8 cellular contexts compared by ENCODE assay signal in genomic region chr9:136808781-136809158, GRCh38. TPM values are rescaled to one million over a fixed set of nuclear protein-coding genes. Genes with fewer than 3 reads are reported as not detected.
DNase-seq lines count a peak whose midpoint lies in the region; ATAC-seq and TF ChIP-seq lines count a peak whose summit lies in the region.

No MANE protein-coding gene starts in this region.

- in situ Hi-C loops in ACHN (cut with HindIII; ENCODE audit: low pct_ligation_motif_present, low pct_unique_long_range_greater_than_20kb, low sequenced_read_pairs) = no loop called here

- POLR2A ChIA-PET in HEK293T (lab: Yijun Ruan, JAX) = interaction anchor here (0.9 to 2.1 kb wide), 5 partner anchors 8 to 82 kb away, joined by 3 to 10 read pairs (median 3); partner anchors contain the start of gene CCDC183

- peak overlapping the region; percentile 12 for H3K27ac ChIP-seq in iPS-20b (ENCODE audit: low read length)
- H3K27ac ChIP-seq in subcutaneous abdominal adipose tissue (ENCODE audit: low read depth, low read length) = no peak overlapping the region

- H3K27ac Mint-ChIP-seq in activated naive CD4-positive, alpha-beta T cell treated with anti-CD3 and anti-CD28 coated beads, Interleukin-2, amount 50 U/mL, for 72 hours = peak overlapping the region; percentile 23 to 65

- H3K9ac ChIP-seq in iPS-20b (ENCODE audit: low read depth, low read length) = peak overlapping the region; percentile 83
- H3K9ac ChIP-seq in subcutaneous abdominal adipose tissue (ENCODE audit: low read length in 5 of 5) = peak overlapping the region; percentile 22 to 87 (median 80)

- peaks cover 18 to 19% of the 10 kb centered on the region in 2 donors for H3K36me3 Mint-ChIP-seq in activated naive CD4-positive, alpha-beta T cell treated with anti-CD3 and anti-CD28 coated beads, Interleukin-2, amount 50 U/mL, for 72 hours

- H3K27me3 ChIP-seq in iPS-20b (ENCODE audit: insufficient read depth, low read length) (peaks cover 9% of the 10 kb centered on the region), subcutaneous abdominal adipose tissue (ENCODE audit: control insufficient read depth in 5 of 5, insufficient read depth in 4 of 5, low read length in 5 of 5) (no peaks in the 10 kb centered on the region)

- CTCF ChIA-PET in HEK293T (lab: Yijun Ruan, JAX) = interaction anchor here (1.2 kb wide), 1 partner anchor 34 kb away, joined by 4 read pairs; the partner anchor contains the start of gene AJM1

- peaks cover 43% of the 10 kb centered on the region for H3K36me3 ChIP-seq in iPS-20b (ENCODE audit: insufficient read depth, low read depth, low read length)
- peaks cover 0 to 23% (median 7%) of the 10 kb centered on the region in 5 donors for H3K36me3 ChIP-seq in subcutaneous abdominal adipose tissue (ENCODE audit: control insufficient read depth in 5 of 5, insufficient read depth in 5 of 5, low read length in 5 of 5)

- no peaks in the 10 kb centered on the region for H3K9me3 Mint-ChIP-seq in activated naive CD4-positive, alpha-beta T cell treated with anti-CD3 and anti-CD28 coated beads, Interleukin-2, amount 50 U/mL, for 72 hours

- ATAC-seq in activated naive CD4-positive, alpha-beta T cell treated with anti-CD3 and anti-CD28 coated beads, Interleukin-2, amount 50 U/mL, for 72 hours = no peak
- ATAC-seq in HG02610 (IDR thresholded peaks at IDR 0.05; ENCODE audit: unreplicated experiment) = no peak

- H3K9me3 ChIP-seq in iPS-20b (ENCODE audit: insufficient read depth, low read depth, low read length) = no peaks in the 10 kb centered on the region
- H3K9me3 ChIP-seq in subcutaneous abdominal adipose tissue (ENCODE audit: control insufficient read depth in 5 of 5, low read length in 5 of 5) = no peaks in the 10 kb centered on the region

- H3K4me1 ChIP-seq in iPS-20b (ENCODE audit: insufficient read depth, low read length) (peaks cover 8% of the 10 kb centered on the region; the same call in 1 of the 2 replicates), subcutaneous abdominal adipose tissue (ENCODE audit: control insufficient read depth in 5 of 5, insufficient read depth in 5 of 5, low read length in 5 of 5) (peaks cover 0 to 38% (median 33%) of the 10 kb centered on the region in 5 donors)

- peak; percentile 25 for DNase-seq in ACHN
- DNase-seq in HCEC 1CT = peak; percentile 39
- no peak for DNase-seq in activated naive CD4-positive, alpha-beta T cell treated with anti-CD3 and anti-CD28 coated beads, Interleukin-2, amount 50 U/mL, for 72 hours (ENCODE audit: low spot score in 2 of 2)
- no peak for DNase-seq in HEK293T (ENCODE audit: extremely low spot score)
- no peak for DNase-seq in stimulated activated CD4-positive, alpha-beta T cell treated with anti-CD3 and anti-CD28 coated beads, Interleukin-15, amount 100 ng/mL, for 24 hours

- peak overlapping the region; percentile 98 for H3K4me3 ChIP-seq in iPS-20b (ENCODE audit: low read length)
- H3K4me3 ChIP-seq in subcutaneous abdominal adipose tissue (ENCODE audit: low read depth in 1 of 5, low read length in 5 of 5) = peak overlapping the region; percentile 74 to 92 (median 81)

TF ChIP-seq in HEK293T, 16 proteins besides CTCF, POLR2A, EP300 and RAD21:
- no peak for TF ChIP-seq LEF1 (IDR thresholded peaks at IDR 0.05; ENCODE audit: borderline replicate concordance)
TF ChIP-seq in HEK293T: peak in this region for 0.

RNA-seq across cellular contexts. Expression of gene RABL6, which starts 1.0 kb away (rescaled TPM):
- 100 to 1,000 TPM in 1 of 2 donors, 10 to 100 TPM in 1; 79.3 to 101 TPM for total RNA-seq in activated naive CD4-positive, alpha-beta T cell treated with anti-CD3 and anti-CD28 coated beads, Interleukin-2, amount 50 U/mL, for 72 hours

RNA-seq across cellular contexts. Expression of gene CCDC183, which starts 12.6 kb away (rescaled TPM):
- 1 to 10 TPM in 1 of 2 donors, under 1 TPM in 1; 0.18 to 1.3 TPM for total RNA-seq in activated naive CD4-positive, alpha-beta T cell treated with anti-CD3 and anti-CD28 coated beads, Interleukin-2, amount 50 U/mL, for 72 hours

RNA-seq across cellular contexts. Expression of gene TMEM141, which starts 17.6 kb away (rescaled TPM):
- total RNA-seq in activated naive CD4-positive, alpha-beta T cell treated with anti-CD3 and anti-CD28 coated beads, Interleukin-2, amount 50 U/mL, for 72 hours = 10 to 100 TPM; 31.1 to 46.8 TPM

RNA-seq across cellular contexts. Expression of gene AJM1, which starts 33.5 kb away (rescaled TPM):
- 1 to 10 TPM; 3.7 to 6.7 TPM for total RNA-seq in activated naive CD4-positive, alpha-beta T cell treated with anti-CD3 and anti-CD28 coated beads, Interleukin-2, amount 50 U/mL, for 72 hours

RNA-seq across cellular contexts. Expression of gene PHPT1, which starts 40.4 kb away (rescaled TPM):
- 100 to 1,000 TPM; 129 to 167 TPM for total RNA-seq in activated naive CD4-positive, alpha-beta T cell treated with anti-CD3 and anti-CD28 coated beads, Interleukin-2, amount 50 U/mL, for 72 hours

Comparison
In these comparisons a context has a peak if more than half of its experiments do, and no peak if none do; other contexts are left out.
1. DNase-seq: peak in ACHN (single experiment) and HCEC 1CT (single experiment); none in activated naive CD4-positive, alpha-beta T cell treated with anti-CD3 and anti-CD28 coated beads, Interleukin-2, amount 50 U/mL, for 72 hours (0 of 2), HEK293T (single experiment) and stimulated activated CD4-positive, alpha-beta T cell treated with anti-CD3 and anti-CD28 coated beads, Interleukin-15, amount 100 ng/mL, for 24 hours (single experiment).